Comparison of ENCODE assay signal across 18 cellular contexts in genomic region chr1:54998100-54998499, GRCh38. TPM values are rescaled to one million over a fixed set of nuclear protein-coding genes. Genes with fewer than 3 reads are reported as not detected.
DNase-seq lines count a peak whose midpoint lies in the region; ATAC-seq, FAIRE-seq and TF ChIP-seq lines count a peak whose summit lies in the region.
"Had no signal": no experiment of that assay in that cellular context is flagged by ENCODE, and none has a peak within 500 bp of the region (broad histone marks: within the 10 kb centered on the region; RNA-seq: fewer than 3 reads in every experiment).

No MANE protein-coding gene starts in this region.

- no CpG with 5 or more reads among the region's 6 CpGs for WGBS in neuronal stem cell (ENCODE audit: extremely low coverage in 2 of 2, insufficient read length in 2 of 2, insufficient replicate concordance in 1 of 2), 2 donors

- no peak overlapping the region for H3K27ac Mint-ChIP-seq in CD14-positive monocyte
- H3K27ac Mint-ChIP-seq: CD8-positive, alpha-beta T cell had no signal

- peaks cover 0 to 10% of the 10 kb centered on the region in 2 donors for H3K9me3 ChIP-seq in neuronal stem cell (replicated peaks in 1 of 2; ENCODE audit: control insufficient read depth in 2 of 2, insufficient read depth in 1 of 2, low read depth in 1 of 2, low read length in 2 of 2)
- H3K9me3 ChIP-seq: BLaER1 had no signal

- H3K4ac ChIP-seq in neuronal stem cell (ENCODE audit: low read length) = no peak overlapping the region

- no peak overlapping the region for H4K8ac ChIP-seq in neuronal stem cell (ENCODE audit: low read depth, low read length)

- H3K4me3 Mint-ChIP-seq in CD14-positive monocyte = peak overlapping the region; percentile 16 to 62

- H2BK12ac ChIP-seq in neuronal stem cell (ENCODE audit: low read length) = no peak overlapping the region

- no peak overlapping the region for H2AFZ ChIP-seq in neuronal stem cell (ENCODE audit: low read length)

- no peak overlapping the region for H3K9ac ChIP-seq in neuronal stem cell (ENCODE audit: low read depth, low read length, poor library complexity)
- H3K9ac ChIP-seq: BLaER1 had no signal

- no peaks in the 10 kb centered on the region for H3K79me1 ChIP-seq in neuronal stem cell (ENCODE audit: low read depth, low read length)

- intact Hi-C loops in CD14-positive monocyte (cut with micrococcal nuclease) = no loop called here

- H3K4me1 ChIP-seq in neuronal stem cell (ENCODE audit: control insufficient read depth in 2 of 2, insufficient read depth in 1 of 2, low read depth in 1 of 2, low read length in 2 of 2) = peaks cover 3 to 12% of the 10 kb centered on the region in 2 donors
- H3K4me1 ChIP-seq: BLaER1 had no signal

- H4K91ac ChIP-seq in neuronal stem cell (ENCODE audit: low read depth, low read length, poor library complexity) = no peak overlapping the region

- H2BK15ac ChIP-seq in neuronal stem cell (ENCODE audit: low read length) = no peak overlapping the region

- H2AK5ac ChIP-seq in neuronal stem cell (ENCODE audit: low read depth, low read length) = peak overlapping the region; percentile 21

- H3K4me2 ChIP-seq in neuronal stem cell (ENCODE audit: insufficient read depth, low read length, poor library complexity, severe bottlenecking) = no peak overlapping the region
- H3K4me2 ChIP-seq: BLaER1 had no signal

- H3K36me3 Mint-ChIP-seq in CD14-positive monocyte = peaks cover 0 to 3% of the 10 kb centered on the region in 2 donors
- H3K36me3 Mint-ChIP-seq: CD8-positive, alpha-beta T cell had no signal

- TF ChIP-seq CTCF in CD14-positive monocyte (IDR thresholded peaks at IDR 0.05) = no peak
- no peak for TF ChIP-seq CTCF in bronchial epithelial cell (IDR thresholded peaks at IDR 0.05; ENCODE audit: insufficient read depth, low read length, severe bottlenecking)
- TF ChIP-seq CTCF in brain microvascular endothelial cell (IDR thresholded peaks at IDR 0.05; ENCODE audit: low read depth, low read length, missing control alignments) = no peak

- H3K4me3 ChIP-seq in H7 (ENCODE audit: insufficient read depth, low read depth, low read length) (no peak overlapping the region), bronchial epithelial cell (ENCODE audit: low read depth, low read length) (no peak overlapping the region), neuronal stem cell (ENCODE audit: low read length in 2 of 2) (no peak overlapping the region), brain microvascular endothelial cell (ENCODE audit: low read depth, low read length) (no peak overlapping the region)
- H3K4me3 ChIP-seq: BLaER1 had no signal

- no peaks in the 10 kb centered on the region for H3K36me3 ChIP-seq in H7 (replicated peaks; ENCODE audit: control insufficient read depth, insufficient read depth, low read length)
- H3K36me3 ChIP-seq in bronchial epithelial cell (ENCODE audit: control insufficient read depth, insufficient read depth, low read length) = no peaks in the 10 kb centered on the region
- H3K36me3 ChIP-seq in neuronal stem cell (replicated peaks in 1 of 2; ENCODE audit: control insufficient read depth in 2 of 2, insufficient read depth in 2 of 2, low read length in 2 of 2) = no peaks in the 10 kb centered on the region
- no peaks in the 10 kb centered on the region for H3K36me3 ChIP-seq in brain microvascular endothelial cell (replicated peaks)
- H3K36me3 ChIP-seq: BLaER1 had no signal

- H2BK5ac ChIP-seq in neuronal stem cell (ENCODE audit: low read length) = no peak overlapping the region

- peaks cover 38 to 57% (median 40%) of the 10 kb centered on the region in 3 donors for H3K27me3 Mint-ChIP-seq in CD14-positive monocyte (ENCODE audit: low read depth in 3 of 3)

- FAIRE-seq in bronchial epithelial cell (lab: Jason Lieb, UNC) = peak; percentile 32
- FAIRE-seq: H54 had no signal

- no peak overlapping the region for H3K18ac ChIP-seq in neuronal stem cell (ENCODE audit: low read length)

- peaks cover 17% of the 10 kb centered on the region for H3K4me1 Mint-ChIP-seq in CD14-positive monocyte

- H2BK120ac ChIP-seq in neuronal stem cell (ENCODE audit: low read depth, low read length) = no peak overlapping the region

- in situ Hi-C loops in brain microvascular endothelial cell (cut with HindIII; ENCODE audit: low pct_ligation_motif_present, low sequenced_read_pairs) = no loop called here

- no peak overlapping the region for H3K14ac ChIP-seq in neuronal stem cell (ENCODE audit: low read length)

- no peak overlapping the region for H3K23ac ChIP-seq in neuronal stem cell (ENCODE audit: low read depth, low read length, poor library complexity)

- H3K27me3 ChIP-seq in H7 (ENCODE audit: control insufficient read depth, insufficient read depth, low read length) (peaks cover 48% of the 10 kb centered on the region), bronchial epithelial cell (ENCODE audit: control insufficient read depth, insufficient read depth, low read length) (peaks cover 1% of the 10 kb centered on the region), neuronal stem cell (ENCODE audit: control insufficient read depth in 3 of 3, insufficient read depth in 3 of 3, low read depth in 1 of 3, low read length in 3 of 3) (peaks cover 7 to 74% (median 35%) of the 10 kb centered on the region in 3 experiments), brain microvascular endothelial cell (replicated peaks) (peaks cover 11% of the 10 kb centered on the region)

- no peak for ATAC-seq in GM21447 (IDR thresholded peaks at IDR 0.05; ENCODE audit: unreplicated experiment)
- ATAC-seq: CD8-positive, alpha-beta T cell had no signal

- peaks cover 0 to 4% (median 0%) of the 10 kb centered on the region in 7 donors for H3K9me3 Mint-ChIP-seq in CD14-positive monocyte
- H3K9me3 Mint-ChIP-seq: CD8-positive, alpha-beta T cell had no signal

- H3K27ac ChIP-seq in neuronal stem cell (replicated peaks; ENCODE audit: low read length) (no peak overlapping the region), brain microvascular endothelial cell (no peak overlapping the region)
- H3K27ac ChIP-seq: BLaER1 had no signal

- no peak for DNase-seq in CD14-positive monocyte (ENCODE audit: low spot score)
- peak; percentile 54 for DNase-seq in H7
- DNase-seq in bronchial epithelial cell (ENCODE audit: low read depth) = no peak
- no peak for DNase-seq in neuronal stem cell (ENCODE audit: low spot score)
- no peak for DNase-seq in nucleus accumbens (lab: John Stamatoyannopoulos, UW)
- no peak for DNase-seq in brain microvascular endothelial cell
- DNase-seq: 8988T; Calu3; CD8-positive, alpha-beta T cell; DMS79 treated with DMSO at 0.1 percent for 48 hours; GF-D8; IMR-90; KBM-7 had no signal

RNA-seq across cellular contexts. Expression of gene BSND, which starts 0.6 kb away (rescaled TPM):
- not detected for polyA plus RNA-seq in CD14-positive monocyte
- 0.30 and 0.62 TPM in 2 replicates for total RNA-seq in H7 (2014; rRNA removed; shearing (Covaris generic))
- under 0.01 TPM in 1 of 2 replicates, not detected in the other for total RNA-seq in bronchial epithelial cell
- not detected for polyA plus RNA-seq in neuronal stem cell (2013, experiment 1 of 2)
- polyA plus RNA-seq in neuronal stem cell (2013, experiment 2 of 2) = 0.01 TPM
- total RNA-seq: A673; Calu3; CD8-positive, alpha-beta T cell; IMR-90 had no signal
- polyA plus RNA-seq: AG04450, IMR-90 had no signal

RNA-seq across cellular contexts. Expression of gene TMEM61, which starts 17.7 kb away (rescaled TPM):
- polyA plus RNA-seq in CD14-positive monocyte = not detected
- total RNA-seq in H7 (2014; rRNA removed; shearing (Covaris generic)) = 1.0 and 1.8 TPM in 2 replicates
- 2.9 and 4.2 TPM in 2 replicates for total RNA-seq in bronchial epithelial cell
- polyA plus RNA-seq in neuronal stem cell (2013, experiment 1 of 2) = not detected
- polyA plus RNA-seq in neuronal stem cell (2013, experiment 2 of 2) = 0.04 TPM
- total RNA-seq: A673; CD8-positive, alpha-beta T cell; IMR-90 had no signal
- polyA plus RNA-seq: AG04450, IMR-90 had no signal

RNA-seq across cellular contexts. Expression of gene PCSK9, which starts 41.2 kb away (rescaled TPM):
- polyA plus RNA-seq in CD14-positive monocyte = not detected
- 103 and 171 TPM in 2 replicates for total RNA-seq in H7 (2014; rRNA removed; shearing (Covaris generic))
- total RNA-seq in bronchial epithelial cell = 5.8 and 11.3 TPM in 2 replicates
- polyA plus RNA-seq in neuronal stem cell (2013, experiment 1 of 2) = 17.1 TPM
- 16.2 TPM for polyA plus RNA-seq in neuronal stem cell (2013, experiment 2 of 2)
- total RNA-seq: CD8-positive, alpha-beta T cell had no signal
